ENCODE assay signal across 9 cellular contexts in the genomic region with DNA sequence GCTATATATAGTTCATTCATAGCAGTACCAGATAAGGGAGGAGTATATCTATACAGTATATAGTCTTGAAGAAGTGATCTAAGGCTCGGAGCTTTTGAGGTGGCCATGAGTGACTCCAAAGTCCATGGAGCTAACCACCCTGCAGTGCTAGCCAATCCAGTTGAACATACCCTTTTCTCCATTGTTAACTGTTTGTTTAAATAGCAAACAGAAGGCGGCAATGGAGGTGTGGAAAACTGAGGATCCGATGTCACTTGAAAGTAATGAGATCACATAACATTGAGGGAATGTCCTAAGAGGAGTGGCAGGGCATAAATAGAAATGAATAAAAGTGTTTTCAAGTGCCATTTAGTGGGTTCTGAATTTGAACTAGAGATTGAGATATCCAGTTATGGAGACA. TPM values are rescaled to one million over a fixed set of nuclear protein-coding genes. Genes with fewer than 3 reads are reported as not detected.
DNase-seq lines count a peak whose midpoint lies in the region; ATAC-seq and TF ChIP-seq lines count a peak whose summit lies in the region.
"Had no signal": no experiment of that assay in that cellular context is flagged by ENCODE, and none has a peak within 500 bp of the region (broad histone marks: within the 10 kb centered on the region; RNA-seq: fewer than 3 reads in every experiment).

No MANE protein-coding gene starts in this region.

- peaks cover 58% of the 10 kb centered on the region for H3K36me3 Mint-ChIP-seq in activated CD4-positive, alpha-beta T cell treated with anti-CD3 and anti-CD28 coated beads, Interleukin-2, amount 10 ng/mL, durations not matched to agents 24 days and 14 days (ENCODE audit: low read depth)

- TF ChIP-seq CTCF in epithelial cell of proximal tubule (conservative IDR thresholded peaks at IDR 0.05; ENCODE audit: low read depth, low read length): no peak

- H3K9ac ChIP-seq in skeletal muscle tissue (ENCODE audit: low read depth in 1 of 3, low read length in 3 of 3): peak overlapping the region in 2 of 3 donors; percentile 4 to 75

- peaks cover 56% of the 10 kb centered on the region for H3K4me1 Mint-ChIP-seq in activated CD4-positive, alpha-beta T cell treated with anti-CD3 and anti-CD28 coated beads, Interleukin-2, amount 10 ng/mL, durations not matched to agents 24 days and 14 days

- no peaks in the 10 kb centered on the region for H3K9me3 ChIP-seq in skeletal muscle tissue (ENCODE audit: control insufficient read depth in 3 of 3, low read length in 3 of 3)

- DNase-seq in activated CD4-positive, alpha-beta T cell treated with anti-CD3 and anti-CD28 coated beads, Interleukin-2, amount 10 ng/mL, durations not matched to agents 24 days and 14 days: no peak
- no peak for DNase-seq in activated CD4-positive, alpha-beta T cell treated with anti-CD3 and anti-CD28 coated beads, Interleukin-2, amount 50 U/mL, for 4 hours
- peak; percentile 35 for DNase-seq in NCI-H524 treated with DMSO at 0.1 percent for 48 hours (lab: John Stamatoyannopoulos, UW)
- no peak for DNase-seq in epithelial cell of proximal tubule (ENCODE audit: low read depth)
- DNase-seq in ureter (ENCODE audit: low spot score): no peak
- DNase-seq: COR-L47 had no signal

- intact Hi-C loops in activated CD4-positive, alpha-beta T cell treated with anti-CD3 and anti-CD28 coated beads, Interleukin-2, amount 10 ng/mL, durations not matched to agents 24 days and 14 days (cut with micrococcal nuclease): loop anchor here (2.0 to 5.0 kb wide), 4 partner anchors 53 to 418 kb away; no protein-coding TSS in a partner anchor

- peak overlapping the region; percentile 89 for H3K27ac ChIP-seq in skeletal muscle tissue (ENCODE audit: low read depth, low read length)

- no peaks in the 10 kb centered on the region for H3K27me3 ChIP-seq in skeletal muscle tissue (ENCODE audit: control insufficient read depth in 3 of 3, insufficient read depth in 3 of 3, low read length in 3 of 3)

- peaks cover 0 to 7% (median 4%) of the 10 kb centered on the region in 3 donors for H3K36me3 ChIP-seq in skeletal muscle tissue (ENCODE audit: control insufficient read depth in 3 of 3, insufficient read depth in 3 of 3, low read length in 3 of 3)

- H3K4me1 ChIP-seq in skeletal muscle tissue (ENCODE audit: control insufficient read depth in 3 of 3, insufficient read depth in 3 of 3, low read length in 3 of 3): peaks cover 0 to 4% (median 4%) of the 10 kb centered on the region in 3 donors

- no peaks in the 10 kb centered on the region for H3K9me3 Mint-ChIP-seq in activated CD4-positive, alpha-beta T cell treated with anti-CD3 and anti-CD28 coated beads, Interleukin-2, amount 10 ng/mL, durations not matched to agents 24 days and 14 days

- H3K4me3 ChIP-seq in epithelial cell of proximal tubule (ENCODE audit: low read depth, low read length) (peak overlapping the region; percentile 19), skeletal muscle tissue (ENCODE audit: low read length in 3 of 3) (peak overlapping the region; percentile 1 to 79 (median 71))

- ATAC-seq in HG03521 (IDR thresholded peaks at IDR 0.05; ENCODE audit: unreplicated experiment) (no peak), GM21737 (IDR thresholded peaks at IDR 0.05; ENCODE audit: unreplicated experiment) (no peak)

- H3K4me3 Mint-ChIP-seq in activated CD4-positive, alpha-beta T cell treated with anti-CD3 and anti-CD28 coated beads, Interleukin-2, amount 10 ng/mL, durations not matched to agents 24 days and 14 days: peak overlapping the region; percentile 98

- no peaks in the 10 kb centered on the region for H3K27me3 Mint-ChIP-seq in activated CD4-positive, alpha-beta T cell treated with anti-CD3 and anti-CD28 coated beads, Interleukin-2, amount 10 ng/mL, durations not matched to agents 24 days and 14 days

- peak overlapping the region; percentile 94 for H3K27ac Mint-ChIP-seq in activated CD4-positive, alpha-beta T cell treated with anti-CD3 and anti-CD28 coated beads, Interleukin-2, amount 10 ng/mL, durations not matched to agents 24 days and 14 days

RNA-seq across cellular contexts. Expression of gene SNAPC1, which starts 12.4 kb away (rescaled TPM):
- total RNA-seq in activated CD4-positive, alpha-beta T cell treated with anti-CD3 and anti-CD28 coated beads, Interleukin-2, amount 10 ng/mL, durations not matched to agents 24 days and 14 days: 12.1 and 12.3 TPM in 2 replicates
- total RNA-seq in epithelial cell of proximal tubule (26.4 and 30.6 TPM in 2 replicates), skeletal muscle tissue (5.2 TPM), ureter (8.9 TPM)

RNA-seq across cellular contexts. Expression of gene HIF1A, which starts 54.6 kb away (rescaled TPM):
- 175 and 181 TPM in 2 replicates for total RNA-seq in activated CD4-positive, alpha-beta T cell treated with anti-CD3 and anti-CD28 coated beads, Interleukin-2, amount 10 ng/mL, durations not matched to agents 24 days and 14 days
- total RNA-seq in epithelial cell of proximal tubule (268 and 338 TPM in 2 replicates), skeletal muscle tissue (42.3 TPM), ureter (242 TPM)
